ENCODE assay signal across 13 cellular contexts in genomic region chr1:245880754-245881403, GRCh38.
DNase-seq lines count a peak whose midpoint lies in the region; ATAC-seq and TF ChIP-seq lines count a peak whose summit lies in the region.
"Had no signal": no experiment of that assay in that cellular context is flagged by ENCODE, and none has a peak within 500 bp of the region (broad histone marks: within the 10 kb centered on the region; RNA-seq: fewer than 3 reads in every experiment).

No MANE protein-coding gene starts in this region.

- DNase-seq in GM23248, result peak; percentile 81
- peak; percentile 100 for DNase-seq in amniotic epithelial cell (ENCODE audit: low read depth)
- DNase-seq in foreskin keratinocyte, result peak; percentile 36 to 75
- no peak for DNase-seq in T-helper 1 cell
- no peak for DNase-seq in colonic mucosa
- no peak for DNase-seq in spleen
- DNase-seq: naive B cell; NK-92 treated with Interleukin-12 subunit alpha and Interleukin-12 subunit beta, amount 100 ng/mL, for 24 hours; SHP77; stimulated activated CD4-positive, alpha-beta T cell treated with anti-CD3 and anti-CD28 coated beads, Interleukin-4, amount 100 ng/mL, for 4 hours had no signal

- TF ChIP-seq CTCF in foreskin keratinocyte (conservative IDR thresholded peaks at IDR 0.05) (no peak), colonic mucosa (IDR thresholded peaks at IDR 0.05) (no peak), spleen (IDR thresholded peaks at IDR 0.05 in 8 of 11, conservative IDR thresholded peaks at IDR 0.05 in 3 of 11) (no peak)

- no peaks in the 10 kb centered on the region for H4K20me1 ChIP-seq in GM23248 (ENCODE audit: insufficient read depth)

- in situ Hi-C loops in GM23248 (cut with MboI), result no loop called here

- intact Hi-C loops in colonic mucosa (cut with DNase I), result no loop called here
- intact Hi-C loops in spleen (cut with DNase I; ENCODE audit: low total_unique reads), result no loop called here

- 58 to 62% methylated on average over 3 of the region's 3 CpGs for WGBS in GM23248 (ENCODE audit: low coverage in 1 of 2, low lambda C conversion rate in 2 of 2, missing lambda C conversion rate in 2 of 2), 2 experiments
- 80 to 86% (median 82%) methylated on average over 3 of the region's 3 CpGs for WGBS in spleen, 5 donors

- H3K4me1 ChIP-seq in GM23248 (ENCODE audit: insufficient read depth) (peaks cover 25% of the 10 kb centered on the region), foreskin keratinocyte (peaks cover 7% of the 10 kb centered on the region), skeletal muscle satellite cell (ENCODE audit: control insufficient read depth, insufficient read depth, low read length) (peaks cover 19% of the 10 kb centered on the region), colonic mucosa (no peaks in the 10 kb centered on the region), spleen (peaks cover 0 to 6% (median 0%) of the 10 kb centered on the region in 6 donors)

- peak overlapping the region; percentile 11 for H3K4me2 ChIP-seq in GM23248 (ENCODE audit: unreplicated experiment)
- H3K4me2 ChIP-seq in skeletal muscle satellite cell (ENCODE audit: low read length), result no peak overlapping the region

- no peaks in the 10 kb centered on the region for H3K9me2 ChIP-seq in GM23248 (ENCODE audit: insufficient read depth)

- H3K27ac ChIP-seq in GM23248 (peak overlapping the region; percentile 60), foreskin keratinocyte (no peak overlapping the region), colonic mucosa (no peak overlapping the region), spleen (no peak overlapping the region)
- H3K27ac ChIP-seq: cardiac muscle cell, right atrium auricular region had no signal

- H3K4me3 ChIP-seq in GM23248, result no peak overlapping the region
- no peak overlapping the region for H3K4me3 ChIP-seq in skeletal muscle satellite cell (ENCODE audit: low read length)
- H3K4me3 ChIP-seq in colonic mucosa, result no peak overlapping the region
- H3K4me3 ChIP-seq in spleen, result no peak overlapping the region
- H3K4me3 ChIP-seq: cardiac muscle cell, right atrium auricular region had no signal

- no peaks in the 10 kb centered on the region for H3K27me3 ChIP-seq in GM23248 (replicated peaks; ENCODE audit: insufficient read depth)
- no peaks in the 10 kb centered on the region for H3K27me3 ChIP-seq in foreskin keratinocyte
- H3K27me3 ChIP-seq in skeletal muscle satellite cell (ENCODE audit: control insufficient read depth, insufficient read depth, low read length), result no peaks in the 10 kb centered on the region
- no peaks in the 10 kb centered on the region for H3K27me3 ChIP-seq in colonic mucosa
- H3K27me3 ChIP-seq in spleen (replicated peaks in 1 of 7), result no peaks in the 10 kb centered on the region
- H3K27me3 ChIP-seq: cardiac muscle cell, right atrium auricular region had no signal

- H2AFZ ChIP-seq in GM23248, result no peak overlapping the region

- TF ChIP-seq POLR2A in spleen (IDR thresholded peaks at IDR 0.05), result no peak

- H3K9me3 ChIP-seq in GM23248 (ENCODE audit: low read depth), result no peaks in the 10 kb centered on the region
- H3K9me3 ChIP-seq in skeletal muscle satellite cell (replicated peaks; ENCODE audit: low read length), result no peaks in the 10 kb centered on the region
- no peaks in the 10 kb centered on the region for H3K9me3 ChIP-seq in colonic mucosa
- no peaks in the 10 kb centered on the region for H3K9me3 ChIP-seq in spleen
- H3K9me3 ChIP-seq: right atrium auricular region had no signal

- peak; percentile 32 for ATAC-seq in foreskin keratinocyte

- H3K9ac ChIP-seq in GM23248 (no peak overlapping the region), skeletal muscle satellite cell (ENCODE audit: low read depth, low read length) (peak overlapping the region; percentile 31), colonic mucosa (ENCODE audit: low read depth in 2 of 2, low read length in 2 of 2) (no peak overlapping the region)

- H3K36me3 ChIP-seq in GM23248 (ENCODE audit: low read depth) (no peaks in the 10 kb centered on the region), skeletal muscle satellite cell (ENCODE audit: insufficient read depth, low read length) (no peaks in the 10 kb centered on the region), colonic mucosa (no peaks in the 10 kb centered on the region), spleen (peaks cover 0 to 4% (median 0%) of the 10 kb centered on the region in 6 donors)
- H3K36me3 ChIP-seq: cardiac muscle cell, right atrium auricular region had no signal

- H3F3A ChIP-seq in GM23248 (ENCODE audit: insufficient read depth), result peaks cover 21% of the 10 kb centered on the region

- no peaks in the 10 kb centered on the region for H3K79me2 ChIP-seq in GM23248 (ENCODE audit: insufficient read depth)

Comparison
In these comparisons a context has a peak if more than half of its experiments do, and no peak if none do; other contexts are left out.
1. DNase-seq: peak in GM23248 (single experiment), amniotic epithelial cell (single experiment) and foreskin keratinocyte (2 of 2); none in T-helper 1 cell (0 of 5), colonic mucosa (single experiment) and spleen (single experiment).